ENCODE assay signal across 19 cellular contexts in genomic region chr1:48710318-48710717, GRCh38.
DNase-seq lines count a peak whose midpoint lies in the region; ATAC-seq and TF ChIP-seq lines count a peak whose summit lies in the region.
"Had no signal": no experiment of that assay in that cellular context is flagged by ENCODE, and none has a peak within 500 bp of the region (broad histone marks: within the 10 kb centered on the region; RNA-seq: fewer than 3 reads in every experiment).

No MANE protein-coding gene starts in this region.

- H3K18ac ChIP-seq in neuronal stem cell (ENCODE audit: low read length), result peak overlapping the region; percentile 38

- no peak overlapping the region for H3K23ac ChIP-seq in neuronal stem cell (ENCODE audit: low read depth, low read length, poor library complexity)

- no peak overlapping the region for H3K14ac ChIP-seq in neuronal stem cell (ENCODE audit: low read length)

- H3K4ac ChIP-seq in neuronal stem cell (ENCODE audit: low read length), result no peak overlapping the region

- H2BK120ac ChIP-seq in neuronal stem cell (ENCODE audit: low read depth, low read length), result no peak overlapping the region

- H3K4me3 ChIP-seq in HUES48 (ENCODE audit: low read depth, low read length) (no peak overlapping the region), neuronal stem cell (ENCODE audit: low read length in 2 of 2) (no peak overlapping the region)
- H3K4me3 ChIP-seq: BLaER1 treated with 17β-estradiol and CSF1 and Interleukin-3, amounts not matched to agents 10 nM and 100 nM had no signal

- H2AFZ ChIP-seq in neuronal stem cell (ENCODE audit: low read length), result no peak overlapping the region

- intact Hi-C loops in Right ventricle myocardium superior (cut with DNase I), result no loop called here

- H3K36me3 ChIP-seq in HUES48 (ENCODE audit: control insufficient read depth, insufficient read depth, low read length) (no peaks in the 10 kb centered on the region), neuronal stem cell (replicated peaks in 1 of 2; ENCODE audit: control insufficient read depth in 2 of 2, insufficient read depth in 2 of 2, low read length in 2 of 2) (no peaks in the 10 kb centered on the region)
- H3K36me3 ChIP-seq: BLaER1 treated with 17β-estradiol and CSF1 and Interleukin-3, amounts not matched to agents 10 nM and 100 nM had no signal

- no peaks in the 10 kb centered on the region for H3K9me3 ChIP-seq in HUES48 (ENCODE audit: control insufficient read depth, insufficient read depth, low read length)
- no peaks in the 10 kb centered on the region for H3K9me3 ChIP-seq in neuronal stem cell (replicated peaks in 1 of 2; ENCODE audit: control insufficient read depth in 2 of 2, insufficient read depth in 1 of 2, low read depth in 1 of 2, low read length in 2 of 2)
- H3K9me3 ChIP-seq: BLaER1 treated with 17β-estradiol and CSF1 and Interleukin-3, amounts not matched to agents 10 nM and 100 nM had no signal

- DNase-seq in NCI-H345 (lab: John Stamatoyannopoulos, UW) (peak; percentile 60), iPS DF 4.7 (ENCODE audit: extremely low read depth, low spot score) (peak; percentile 49), neuronal stem cell (ENCODE audit: low spot score) (no peak), RWPE1 (ENCODE audit: low spot score) (no peak), activated T-cell treated with anti-CD3 and anti-CD28 coated beads for 4 hours (no peak), Right ventricle myocardium superior (no peak)
- DNase-seq: Calu3; CD8-positive, alpha-beta T cell; EL; GOT3; KBM-7; NCI-H1105; NCI-H187; NCI-H2171; PC-3; RPMI8226 had no signal

- H3K27me3 ChIP-seq in HUES48 (ENCODE audit: control insufficient read depth, insufficient read depth, low read length) (no peaks in the 10 kb centered on the region), neuronal stem cell (ENCODE audit: control insufficient read depth in 3 of 3, insufficient read depth in 3 of 3, low read depth in 1 of 3, low read length in 3 of 3) (peaks cover 0 to 2% (median 0%) of the 10 kb centered on the region in 3 experiments)
- H3K27me3 ChIP-seq: BLaER1 treated with 17β-estradiol and CSF1 and Interleukin-3, amounts not matched to agents 10 nM and 100 nM had no signal

- no peak overlapping the region for H2BK15ac ChIP-seq in neuronal stem cell (ENCODE audit: low read length)

- no peaks in the 10 kb centered on the region for H3K79me1 ChIP-seq in neuronal stem cell (ENCODE audit: low read depth, low read length)

- peaks cover 11% of the 10 kb centered on the region; the same call in 1 of the 2 replicates for H3K4me1 ChIP-seq in HUES48 (ENCODE audit: control insufficient read depth, insufficient read depth, low read length)
- H3K4me1 ChIP-seq in neuronal stem cell (ENCODE audit: control insufficient read depth in 2 of 2, insufficient read depth in 1 of 2, low read depth in 1 of 2, low read length in 2 of 2), result peaks cover 0 to 8% of the 10 kb centered on the region in 2 donors
- H3K4me1 ChIP-seq: BLaER1 treated with 17β-estradiol and CSF1 and Interleukin-3, amounts not matched to agents 10 nM and 100 nM had no signal

- H4K91ac ChIP-seq in neuronal stem cell (ENCODE audit: low read depth, low read length, poor library complexity), result no peak overlapping the region

- no peak overlapping the region for H2BK5ac ChIP-seq in neuronal stem cell (ENCODE audit: low read length)

- ATAC-seq in Right ventricle myocardium superior (ENCODE audit: poor library complexity), result no peak
- ATAC-seq: CD8-positive, alpha-beta T cell; HepG2; PC-3 had no signal

- no CpG with 5 or more reads among the region's 2 CpGs for WGBS in neuronal stem cell (ENCODE audit: extremely low coverage in 2 of 2, insufficient read length in 2 of 2, insufficient replicate concordance in 1 of 2), 2 donors

- no peak overlapping the region for H3K4me2 ChIP-seq in neuronal stem cell (ENCODE audit: insufficient read depth, low read length, poor library complexity, severe bottlenecking)
- H3K4me2 ChIP-seq: BLaER1 treated with 17β-estradiol and CSF1 and Interleukin-3, amounts not matched to agents 10 nM and 100 nM had no signal

- no peak overlapping the region for H4K8ac ChIP-seq in neuronal stem cell (ENCODE audit: low read depth, low read length)

- no peak overlapping the region for H2AK5ac ChIP-seq in neuronal stem cell (ENCODE audit: low read depth, low read length)

- POLR2A ChIA-PET in RWPE1 (lab: Yijun Ruan, JAX; ENCODE audit: low non-redundant PET), result interaction anchor here (0.6 kb wide), 1 partner anchor 1845 kb away, joined by 3 read pairs; no protein-coding TSS in a partner anchor

- H3K9ac ChIP-seq in HUES48 (ENCODE audit: low read depth, low read length), result peak overlapping the region; percentile 22; the same call in 1 of the 2 replicates
- H3K9ac ChIP-seq in neuronal stem cell (ENCODE audit: low read depth, low read length, poor library complexity), result no peak overlapping the region
- H3K9ac ChIP-seq: BLaER1 treated with 17β-estradiol and CSF1 and Interleukin-3, amounts not matched to agents 10 nM and 100 nM had no signal

- no peak for TF ChIP-seq CTCF in RWPE1 (conservative IDR thresholded peaks at IDR 0.05; ENCODE audit: low read depth)

- H2BK12ac ChIP-seq in neuronal stem cell (ENCODE audit: low read length), result no peak overlapping the region

- CTCF ChIA-PET in RWPE1 (lab: Yijun Ruan, JAX), result interaction anchor here (0.7 kb wide), 1 partner anchor 17 kb away, joined by 3 read pairs; no protein-coding TSS in a partner anchor

- H3K27ac ChIP-seq in HUES48 (ENCODE audit: low read depth, low read length) (peak overlapping the region; percentile 72), neuronal stem cell (replicated peaks; ENCODE audit: low read length) (no peak overlapping the region), RWPE1 (no peak overlapping the region)
- H3K27ac ChIP-seq: BLaER1 treated with 17β-estradiol and CSF1 and Interleukin-3, amounts not matched to agents 10 nM and 100 nM had no signal

Comparison
In these comparisons a context has a peak if more than half of its experiments do, and no peak if none do; other contexts are left out.
1. DNase-seq: peak in NCI-H345 (single experiment) and iPS DF 4.7 (single experiment); none in neuronal stem cell (single experiment), RWPE1 (single experiment), activated T-cell treated with anti-CD3 and anti-CD28 coated beads for 4 hours (single experiment) and Right ventricle myocardium superior (single experiment).